ENCODE assay signal across 8 cellular contexts in the genomic region with DNA sequence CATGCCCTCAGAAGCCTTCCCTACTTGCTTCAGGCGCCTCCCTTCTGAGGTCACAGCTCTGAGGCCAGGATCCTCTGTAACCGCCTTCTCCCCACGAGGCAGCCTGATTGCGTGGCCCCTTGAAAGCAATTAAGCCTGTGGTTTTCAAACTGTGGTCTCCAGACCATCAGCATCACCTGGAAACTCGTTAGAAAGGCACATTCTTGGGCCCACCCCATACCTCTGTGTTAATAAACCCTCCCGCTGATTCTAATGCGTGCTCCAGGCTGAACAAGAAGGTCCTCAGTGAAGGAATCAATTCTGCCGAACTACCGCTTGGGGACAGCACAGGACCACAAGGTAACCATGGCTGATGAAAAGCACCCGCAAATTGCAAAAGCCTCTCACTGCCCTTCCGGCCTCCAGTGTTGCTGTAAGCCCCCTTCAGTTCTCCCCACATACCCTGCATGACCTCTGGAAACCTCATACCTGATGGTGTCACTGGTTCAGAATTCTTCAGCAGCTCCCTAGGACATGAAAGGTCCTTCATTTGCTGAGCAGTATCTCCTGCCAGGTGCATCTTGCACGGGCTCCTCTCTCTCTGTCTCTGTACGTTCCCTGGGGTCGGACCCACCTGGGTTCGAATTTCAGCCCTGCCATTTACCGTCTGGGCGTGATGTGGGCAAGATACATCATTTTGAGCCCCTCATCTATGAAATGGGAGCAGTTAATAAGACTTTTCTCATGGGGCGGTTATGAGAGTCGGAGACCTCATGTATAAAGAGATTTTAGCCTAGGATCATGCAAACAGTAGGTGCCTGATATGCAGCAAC. TPM values are rescaled to one million over a fixed set of nuclear protein-coding genes. Genes with fewer than 3 reads are reported as not detected.
DNase-seq lines count a peak whose midpoint lies in the region; ATAC-seq lines count a peak whose summit lies in the region.

No MANE protein-coding gene starts in this region.

- no peak overlapping the region for H3K27ac Mint-ChIP-seq in central memory CD8-positive, alpha-beta T cell (ENCODE audit: low read depth)

- H3K9me3 Mint-ChIP-seq in central memory CD8-positive, alpha-beta T cell: no peaks in the 10 kb centered on the region

- ATAC-seq in HG02852 (IDR thresholded peaks at IDR 0.05; ENCODE audit: unreplicated experiment): peak; percentile 40
- ATAC-seq in central memory CD8-positive, alpha-beta T cell (replicated peaks; ENCODE audit: extremely low read depth, poor library complexity, severe bottlenecking): peak; percentile 58
- peak; percentile 84 for ATAC-seq in left colon
- no peak for ATAC-seq in GM19324 (IDR thresholded peaks at IDR 0.05; ENCODE audit: low FRiP score, unreplicated experiment)

- intact Hi-C loops in left colon (cut with DNase I, micrococcal nuclease): loop anchor here in 1 of 2 donors (2.0 kb wide), 1 partner anchor 62 kb away; no protein-coding TSS in a partner anchor

- peak; percentile 87 for DNase-seq in EH (ENCODE audit: low read depth)
- peak; percentile 88 for DNase-seq in NCI-H460 (ENCODE audit: extremely low read depth, low read depth)
- DNase-seq in activated CD4-positive, CD25-positive, alpha-beta regulatory T cell (lab: John Stamatoyannopoulos, UW): peak; percentile 12 to 20 (median 18)
- DNase-seq in central memory CD8-positive, alpha-beta T cell (ENCODE audit: low spot score in 2 of 2): peak; percentile 17 to 34
- peak; percentile 54 to 63 for DNase-seq in left colon
- DNase-seq in stimulated activated CD4-positive, alpha-beta T cell treated with anti-CD3 and anti-CD28 coated beads, Interleukin-4, amount 100 ng/mL, for 1 hour: peak; percentile 55

- H3K4me1 Mint-ChIP-seq in central memory CD8-positive, alpha-beta T cell: peaks cover 7% of the 10 kb centered on the region

- no peak overlapping the region for H3K4me3 Mint-ChIP-seq in central memory CD8-positive, alpha-beta T cell

- H3K27me3 Mint-ChIP-seq in central memory CD8-positive, alpha-beta T cell: peaks cover 53% of the 10 kb centered on the region

- no peaks in the 10 kb centered on the region for H3K36me3 Mint-ChIP-seq in central memory CD8-positive, alpha-beta T cell (ENCODE audit: insufficient read depth)

RNA-seq across cellular contexts. Expression of a gene that starts 39.9 kb away (rescaled TPM):
- 86.0 and 107 TPM in 2 replicates for total RNA-seq in NCI-H460 (2014; rRNA removed; shearing (Covaris generic))
- polyA plus RNA-seq in NCI-H460 (2014; cell fraction: nucleus; rRNA removed): 105 and 120 TPM in 2 replicates
- 1 to 10 TPM; 4.9 to 7.2 TPM for total RNA-seq in left colon

Comparison
In these comparisons a context has a peak if more than half of its experiments do, and no peak if none do; other contexts are left out.
1. DNase-seq: peak in every context shown above with its lines; median percentile 88 in NCI-H460; 87 in EH; 58 in left colon; 55 in stimulated activated CD4-positive, alpha-beta T cell treated with anti-CD3 and anti-CD28 coated beads, Interleukin-4, amount 100 ng/mL, for 1 hour; 26 in central memory CD8-positive, alpha-beta T cell; 18 in activated CD4-positive, CD25-positive, alpha-beta regulatory T cell.
2. RNA of a gene that starts 39.9 kb away (total RNA-seq): 86.0 to 107 TPM in NCI-H460; 4.9 to 7.2 TPM in left colon; every median in the first group is over 10 times any median in the second.